8 cellular contexts compared by ENCODE assay signal in the genomic region with DNA sequence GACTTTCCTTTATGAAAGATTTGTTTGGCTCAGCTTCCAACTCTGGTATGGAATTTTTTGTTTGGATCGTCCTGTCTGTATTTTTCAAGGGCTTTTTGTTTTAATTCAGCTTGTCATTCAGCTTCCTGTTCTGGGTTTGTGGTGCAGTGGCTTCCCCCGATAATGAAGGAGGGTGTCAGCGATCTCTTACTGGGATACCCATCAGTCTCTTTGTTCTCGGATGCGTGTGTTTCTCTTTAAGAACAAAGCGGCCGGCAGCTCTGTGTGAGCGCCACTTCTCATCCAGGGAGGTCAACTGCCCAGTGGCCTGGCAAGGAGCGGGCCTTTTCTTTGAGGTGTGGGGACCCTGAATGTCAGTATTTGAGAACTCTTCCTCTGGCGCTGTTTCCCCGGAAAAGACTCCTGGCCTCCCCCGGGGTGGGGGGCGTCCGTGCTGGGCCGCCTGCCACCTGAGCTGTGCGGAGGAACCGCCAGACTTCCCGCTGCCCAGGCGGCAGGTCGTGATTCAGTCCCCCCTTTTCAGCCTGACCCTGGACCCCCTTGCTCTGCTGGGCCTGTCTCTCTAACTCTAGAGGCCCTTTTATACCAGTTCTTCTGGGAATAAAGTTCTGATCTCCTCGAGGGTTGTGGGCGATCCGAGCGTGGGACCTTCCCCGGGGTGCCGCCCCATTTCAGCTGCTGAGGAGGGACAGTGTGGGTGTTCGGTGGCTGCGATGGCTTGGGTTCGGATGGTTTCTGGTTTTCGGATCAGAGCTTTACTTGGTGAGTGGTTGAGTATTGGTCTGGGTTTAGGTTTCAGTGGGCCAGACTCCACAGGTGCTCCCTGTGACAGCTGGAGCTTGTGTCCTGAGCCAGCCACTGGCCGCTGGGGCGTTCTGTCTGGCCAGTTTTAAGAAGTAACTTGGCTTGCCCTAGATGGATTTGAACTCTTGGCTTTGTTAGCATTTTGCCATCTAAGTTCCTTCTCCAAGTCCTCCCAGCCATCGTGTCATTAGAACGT. TPM values are rescaled to one million over a fixed set of nuclear protein-coding genes. Genes with fewer than 3 reads are reported as not detected.
A peak's percentile ranks its signal among the peaks of the same experiment; 100 is the strongest.
DNase-seq lines count a peak whose midpoint lies in the region; ATAC-seq and TF ChIP-seq lines count a peak whose summit lies in the region.

No MANE protein-coding gene starts in this region.

- peak overlapping the region; percentile 23; the same call in 1 of the 2 replicates for H2AK5ac ChIP-seq in IMR-90 (ENCODE audit: low read depth, low read length)

- H3K27ac ChIP-seq in IMR-90 (ENCODE audit: insufficient read depth, low read length) (peak overlapping the region; percentile 58), ascending aorta (peak overlapping the region; percentile 72 to 88), layer of hippocampus (ENCODE audit: low read depth, low read length) (peak overlapping the region; percentile 65), thyroid gland (peak overlapping the region; percentile 47 to 78 (median 62))

- intact Hi-C loops in IMR-90 (cut with micrococcal nuclease): loop anchor here (5.0 kb wide), 1 partner anchor 372 kb away; no protein-coding TSS in a partner anchor
- intact Hi-C loops in ascending aorta (cut with DNase I): loop anchor here (5.0 kb wide), 1 partner anchor 152 kb away; no protein-coding TSS in a partner anchor
- intact Hi-C loops in thyroid gland (cut with DNase I): loop anchor here (5.0 kb wide), 1 partner anchor 92 kb away; no protein-coding TSS in a partner anchor

- H3K9me3 ChIP-seq in IMR-90 (ENCODE audit: control insufficient read depth, insufficient read depth, low read length) (no peaks in the 10 kb centered on the region), ascending aorta (no peaks in the 10 kb centered on the region), thyroid gland (no peaks in the 10 kb centered on the region)

- peak overlapping the region; percentile 60; the same call in 1 of the 2 replicates for H3K56ac ChIP-seq in IMR-90 (ENCODE audit: extremely low read depth, insufficient read depth, low read length)

- 16% methylated on average over 10 of the region's 34 CpGs; no CpG with 5 or more reads in 1 of the 2 experiments for WGBS in IMR-90 (ENCODE audit: extremely low coverage in 2 of 2, insufficient read length in 1 of 2), 2 experiments
- WGBS in thyroid gland, 2 donors: 40 to 42% methylated on average over 26 to 33 of the region's 34 CpGs

- CTCF ChIA-PET in IMR-90 (lab: Yijun Ruan, JAX): interaction anchor here (0.7 to 1.0 kb wide), 3 partner anchors 84 to 371 kb away, joined by 3 to 5 read pairs (median 4); a partner anchor contains a TSS

- H3K23ac ChIP-seq in IMR-90 (ENCODE audit: low read depth, low read length): peak overlapping the region; percentile 86; the same call in 1 of the 2 replicates

- H3K9ac ChIP-seq in IMR-90 (ENCODE audit: low read depth, low read length): peak overlapping the region; percentile 54

- ATAC-seq in IMR-90 (ENCODE audit: low read depth) (no peak), HG03521 (IDR thresholded peaks at IDR 0.05; ENCODE audit: unreplicated experiment) (no peak), HG02571 (IDR thresholded peaks at IDR 0.05; ENCODE audit: unreplicated experiment) (no peak)

- H3K9me1 ChIP-seq in IMR-90 (ENCODE audit: insufficient read depth, low read length): peaks cover 13% of the 10 kb centered on the region

- H4K20me1 ChIP-seq in IMR-90 (ENCODE audit: insufficient read depth, low read length): peaks cover 72% of the 10 kb centered on the region

- peak overlapping the region; percentile 92 for H2AK9ac ChIP-seq in IMR-90 (replicated peaks; ENCODE audit: low read depth, low read length, poor library complexity)

- H2BK5ac ChIP-seq in IMR-90 (ENCODE audit: low read depth, low read length, poor library complexity, severe bottlenecking): peak overlapping the region; percentile 11

- POLR2A ChIA-PET in IMR-90 (lab: Charles Lee; ENCODE audit: unreplicated experiment): interaction anchor here (1.4 kb wide), 1 partner anchor 30 kb away, joined by 5 read pairs; no protein-coding TSS in a partner anchor

- H3K79me1 ChIP-seq in IMR-90 (ENCODE audit: low read depth in 1 of 2, low read length in 2 of 2): peaks cover 4 to 62% of the 10 kb centered on the region in 2 experiments; a peak in 2 of 4 replicates

- BruUV-seq in IMR-90 (replicated peaks; lab: Mats Ljungman, UMichigan): no TSS peak

- H4K91ac ChIP-seq in IMR-90 (ENCODE audit: insufficient read depth, low read depth, low read length): no peak overlapping the region; the same call in 1 of the 2 replicates

- peak; percentile 35 for DNase-seq in Ammon's horn (ENCODE audit: low spot score)
- peak; percentile 48 for DNase-seq in IMR-90
- no peak for DNase-seq in ascending aorta (ENCODE audit: low spot score in 2 of 2)
- peak; percentile 28 to 29 for DNase-seq in thyroid gland
- DNase-seq in SW480 (ENCODE audit: low spot score): no peak

- no peak overlapping the region for H3K18ac ChIP-seq in IMR-90 (ENCODE audit: low read depth, low read length)

- H3K4ac ChIP-seq in IMR-90 (ENCODE audit: low read depth, low read length): peak overlapping the region; percentile 14

- no peak for TF ChIP-seq RAD21 in IMR-90 (IDR thresholded peaks at IDR 0.05; ENCODE audit: low read length)

- H4K8ac ChIP-seq in IMR-90 (ENCODE audit: low read depth in 2 of 2, low read length in 2 of 2): peak overlapping the region in 1 of 2 experiments; percentile 20; a peak in 1 of 4 replicates

- H3K36me3 ChIP-seq in IMR-90 (ENCODE audit: control insufficient read depth, insufficient read depth, low read length) (peaks cover 27% of the 10 kb centered on the region), ascending aorta (peaks cover 19% of the 10 kb centered on the region in 2 donors), thyroid gland (peaks cover 19% of the 10 kb centered on the region in 2 donors)

- no peak overlapping the region for H2BK120ac ChIP-seq in IMR-90 (ENCODE audit: low read depth, low read length)

- H3K4me3 ChIP-seq in IMR-90 (ENCODE audit: insufficient read depth, low read depth, low read length) (peak overlapping the region; percentile 25), ascending aorta (peak overlapping the region; percentile 46 to 68), thyroid gland (replicated peaks in 1 of 3) (peak overlapping the region in 1 of 3 donors; percentile 13)

- peak overlapping the region; percentile 63 for H3K4me2 ChIP-seq in IMR-90 (ENCODE audit: low read depth, low read length)

- H3K14ac ChIP-seq in IMR-90 (replicated peaks; ENCODE audit: low read depth, low read length): peak overlapping the region; percentile 48

- H3K27me3 ChIP-seq in IMR-90 (ENCODE audit: control insufficient read depth, insufficient read depth, low read length): no peaks in the 10 kb centered on the region
- no peaks in the 10 kb centered on the region for H3K27me3 ChIP-seq in ascending aorta
- no peaks in the 10 kb centered on the region for H3K27me3 ChIP-seq in layer of hippocampus (ENCODE audit: control insufficient read depth, insufficient read depth, low read length)
- no peaks in the 10 kb centered on the region for H3K27me3 ChIP-seq in thyroid gland

- TF ChIP-seq POLR2A in IMR-90 (IDR thresholded peaks at IDR 0.05; ENCODE audit: low read depth, low read length) (no peak), thyroid gland (IDR thresholded peaks at IDR 0.05) (no peak)

- peak overlapping the region; percentile 16 for H2AFZ ChIP-seq in IMR-90 (replicated peaks; ENCODE audit: low read length, poor library complexity)

- TF ChIP-seq CTCF in IMR-90 (conservative IDR thresholded peaks at IDR 0.05; ENCODE audit: low read depth, low read length) (no peak), ascending aorta (IDR thresholded peaks at IDR 0.05) (no peak), thyroid gland (IDR thresholded peaks at IDR 0.05) (no peak)

- no peak overlapping the region for H2BK20ac ChIP-seq in IMR-90 (ENCODE audit: low read depth, low read length)

- no peak overlapping the region for H2BK15ac ChIP-seq in IMR-90 (ENCODE audit: low read depth, low read length)

- H4K5ac ChIP-seq in IMR-90 (ENCODE audit: low read depth, low read length): no peak overlapping the region

- H3K4me1 ChIP-seq in IMR-90 (ENCODE audit: control insufficient read depth, insufficient read depth, low read length): peaks cover 20% of the 10 kb centered on the region
- peaks cover 19 to 53% of the 10 kb centered on the region in 2 donors for H3K4me1 ChIP-seq in ascending aorta
- peaks cover 51 to 55% of the 10 kb centered on the region in 2 donors for H3K4me1 ChIP-seq in thyroid gland

- in situ Hi-C loops in IMR-90 (cut with MboI; ENCODE audit: low sequenced_read_pairs): no loop called here

- dilution Hi-C loops in IMR-90 (cut with HindIII; ENCODE audit: low sequenced_read_pairs, unreplicated experiment): no loop called here

RNA-seq across cellular contexts. Expression of a gene that starts 3.4 kb away (rescaled TPM):
- 4.8 and 7.5 TPM in 2 replicates for total RNA-seq in IMR-90 (2012; rRNA removed)
- polyA plus RNA-seq in IMR-90 (2012; rRNA removed): 29.8 and 34.5 TPM in 2 replicates
- polyA plus RNA-seq in IMR-90 (2012; cell fraction: cytosol; rRNA removed): 18.6 and 34.5 TPM in 2 replicates
- 82.8 and 174 TPM in 2 replicates for polyA plus RNA-seq in IMR-90 (2012; cell fraction: nucleus; rRNA removed; ENCODE audit: low replicate concordance)
- 21.3 TPM for total RNA-seq in ascending aorta
- 10 to 100 TPM; 25.7 to 39.8 (median 30.3) TPM for total RNA-seq in thyroid gland

RNA-seq across cellular contexts. Expression of a gene that starts 3.9 kb away (rescaled TPM):
- total RNA-seq in IMR-90 (2012; rRNA removed): 31.7 and 33.1 TPM in 2 replicates
- 62.8 and 69.8 TPM in 2 replicates for polyA plus RNA-seq in IMR-90 (2012; rRNA removed)
- 88.7 and 101 TPM in 2 replicates for polyA plus RNA-seq in IMR-90 (2012; cell fraction: cytosol; rRNA removed)
- polyA plus RNA-seq in IMR-90 (2012; cell fraction: nucleus; rRNA removed; ENCODE audit: low replicate concordance): 146 and 214 TPM in 2 replicates
- 23.9 TPM for total RNA-seq in ascending aorta
- total RNA-seq in thyroid gland: 100 to 1,000 TPM in 3 of 4 donors, 10 to 100 TPM in 1; 86.7 to 179 (median 131) TPM

RNA-seq across cellular contexts. Expression of a gene that starts 9.1 kb away (rescaled TPM):
- under 0.01 TPM in 1 of 2 replicates, not detected in the other for total RNA-seq in IMR-90 (2012; rRNA removed)
- 0.86 and 1.5 TPM in 2 replicates for polyA plus RNA-seq in IMR-90 (2012; rRNA removed)
- polyA plus RNA-seq in IMR-90 (2012; cell fraction: cytosol; rRNA removed): 0.06 and 0.22 TPM in 2 replicates
- 9.1 and 40.5 TPM in 2 replicates for polyA plus RNA-seq in IMR-90 (2012; cell fraction: nucleus; rRNA removed; ENCODE audit: low replicate concordance)
- not detected for total RNA-seq in ascending aorta
- total RNA-seq in thyroid gland: 1 to 10 TPM in 1 of 4 donors, under 1 TPM in 1, not detected in 2; 0.33 to 4.2 TPM

RNA-seq across cellular contexts. Expression of a gene that starts 16.1 kb away (rescaled TPM):
- total RNA-seq in IMR-90 (2012; rRNA removed): not detected in 2 replicates
- not detected in 2 replicates for polyA plus RNA-seq in IMR-90 (2012; rRNA removed)
- 0.07 and 0.18 TPM in 2 replicates for polyA plus RNA-seq in IMR-90 (2012; cell fraction: cytosol; rRNA removed)
- 0.62 and 0.78 TPM in 2 replicates for polyA plus RNA-seq in IMR-90 (2012; cell fraction: nucleus; rRNA removed; ENCODE audit: low replicate concordance)
- not detected for total RNA-seq in ascending aorta
- total RNA-seq in thyroid gland: not detected

RNA-seq across cellular contexts. Expression of a gene that starts 41.9 kb away (rescaled TPM):
- under 0.01 TPM in 1 of 2 replicates, not detected in the other for total RNA-seq in IMR-90 (2012; rRNA removed)
- polyA plus RNA-seq in IMR-90 (2012; rRNA removed): 0.09 and 0.19 TPM in 2 replicates
- polyA plus RNA-seq in IMR-90 (2012; cell fraction: cytosol; rRNA removed): 0.09 and 0.15 TPM in 2 replicates
- polyA plus RNA-seq in IMR-90 (2012; cell fraction: nucleus; rRNA removed; ENCODE audit: low replicate concordance): 0.14 TPM in 1 of 2 replicates, not detected in the other
- 4.7 TPM for total RNA-seq in ascending aorta
- total RNA-seq in thyroid gland: 1 to 10 TPM in 1 of 4 donors, under 1 TPM in 3; 0.27 to 1.6 (median 0.59) TPM

Comparison
In these comparisons a context has a peak if more than half of its experiments do, and no peak if none do; other contexts are left out.
1. DNase-seq: peak in Ammon's horn (single experiment), IMR-90 (single experiment) and thyroid gland (2 of 2); none in ascending aorta (0 of 2) and SW480 (single experiment).
2. Peak in every context shown above with its lines, with median percentiles within 50 percentile points of each other: H3K27ac ChIP-seq.